Comparison of ENCODE assay signal across 10 cellular contexts in genomic region chrX:53481093-53481492, GRCh38. TPM values are rescaled to one million over a fixed set of nuclear protein-coding genes. Genes with fewer than 3 reads are reported as not detected.
DNase-seq lines count a peak whose midpoint lies in the region; ATAC-seq and TF ChIP-seq lines count a peak whose summit lies in the region.
"Had no signal": no experiment of that assay in that cellular context is flagged by ENCODE, and none has a peak within 500 bp of the region (broad histone marks: within the 10 kb centered on the region; RNA-seq: fewer than 3 reads in every experiment).

No MANE protein-coding gene starts in this region.

- no peak overlapping the region for H3K27ac Mint-ChIP-seq in activated CD4-positive, alpha-beta T cell treated with anti-CD3 and anti-CD28 coated beads, Interleukin-2, amount 10 ng/mL, durations not matched to agents 24 days and 14 days
- H3K27ac Mint-ChIP-seq in activated CD4-positive, alpha-beta T cell treated with anti-CD3 and anti-CD28 coated beads, Interleukin-2, amount 10 ng/mL, durations not matched to agents 7 days and 5 days = no peak overlapping the region
- H3K27ac Mint-ChIP-seq in activated CD8-positive, alpha-beta T cell treated with anti-CD3 and anti-CD28 coated beads for 36 hours = no peak overlapping the region
- no peak overlapping the region for H3K27ac Mint-ChIP-seq in neural progenitor cell

- H4K20me1 ChIP-seq in neural progenitor cell (ENCODE audit: low read depth) = no peaks in the 10 kb centered on the region

- no peak overlapping the region for H2AFZ ChIP-seq in neural progenitor cell (replicated peaks)

- H3K9ac ChIP-seq in neural progenitor cell = no peak overlapping the region

- no peak for TF ChIP-seq CTCF in activated CD8-positive, alpha-beta T cell treated with anti-CD3 and anti-CD28 coated beads for 36 hours (IDR thresholded peaks at IDR 0.05)
- TF ChIP-seq CTCF in neural progenitor cell (IDR thresholded peaks at IDR 0.05) = peak; percentile 51

- no peaks in the 10 kb centered on the region for H3K9me3 Mint-ChIP-seq in activated CD4-positive, alpha-beta T cell treated with anti-CD3 and anti-CD28 coated beads, Interleukin-2, amount 10 ng/mL, durations not matched to agents 24 days and 14 days
- no peaks in the 10 kb centered on the region for H3K9me3 Mint-ChIP-seq in activated CD4-positive, alpha-beta T cell treated with anti-CD3 and anti-CD28 coated beads, Interleukin-2, amount 10 ng/mL, durations not matched to agents 7 days and 5 days
- H3K9me3 Mint-ChIP-seq in activated CD8-positive, alpha-beta T cell treated with anti-CD3 and anti-CD28 coated beads for 36 hours = no peaks in the 10 kb centered on the region
- peaks cover 18% of the 10 kb centered on the region for H3K9me3 Mint-ChIP-seq in neural progenitor cell

- no peaks in the 10 kb centered on the region for H3K4me1 Mint-ChIP-seq in activated CD4-positive, alpha-beta T cell treated with anti-CD3 and anti-CD28 coated beads, Interleukin-2, amount 10 ng/mL, durations not matched to agents 24 days and 14 days
- H3K4me1 Mint-ChIP-seq in activated CD4-positive, alpha-beta T cell treated with anti-CD3 and anti-CD28 coated beads, Interleukin-2, amount 10 ng/mL, durations not matched to agents 7 days and 5 days = no peaks in the 10 kb centered on the region
- H3K4me1 Mint-ChIP-seq in activated CD8-positive, alpha-beta T cell treated with anti-CD3 and anti-CD28 coated beads for 36 hours (ENCODE audit: low read depth) = no peaks in the 10 kb centered on the region
- H3K4me1 Mint-ChIP-seq in neural progenitor cell = peaks cover 2% of the 10 kb centered on the region

- H3K4me3 ChIP-seq in Jurkat, Clone E6-1 (ENCODE audit: low read length) = no peak overlapping the region
- no peak overlapping the region for H3K4me3 ChIP-seq in neural progenitor cell

- peak; percentile 53 for DNase-seq in activated CD4-positive, alpha-beta T cell treated with anti-CD3 and anti-CD28 coated beads, Interleukin-2, amount 10 ng/mL, durations not matched to agents 24 days and 14 days
- DNase-seq in activated CD4-positive, alpha-beta T cell treated with anti-CD3 and anti-CD28 coated beads, Interleukin-2, amount 10 ng/mL, durations not matched to agents 7 days and 5 days = no peak
- peak; percentile 9 for DNase-seq in Jurkat, Clone E6-1 (ENCODE audit: low read depth, low spot score)
- DNase-seq in activated CD8-positive, alpha-beta T cell treated with anti-CD3 and anti-CD28 coated beads for 36 hours = peak; percentile 14
- DNase-seq in neural progenitor cell (ENCODE audit: low spot score) (peak; percentile 19), SIG-M5 (lab: John Stamatoyannopoulos, UW) (no peak), NCI-H2196 (lab: John Stamatoyannopoulos, UW; ENCODE audit: unreplicated experiment) (no peak)
- DNase-seq: NCI-H187 had no signal

- H3K79me2 ChIP-seq in neural progenitor cell (ENCODE audit: low read depth) = no peaks in the 10 kb centered on the region

- no peaks in the 10 kb centered on the region for H3F3A ChIP-seq in neural progenitor cell (ENCODE audit: low read depth)

- no peak overlapping the region for H3K4me2 ChIP-seq in neural progenitor cell

- POLR2A ChIA-PET in activated CD4-positive, alpha-beta T cell treated with anti-CD3 and anti-CD28 coated beads, Interleukin-2, amount 10 ng/mL, durations not matched to agents 7 days and 5 days (lab: Charles Lee) = no interaction called here
- POLR2A ChIA-PET in activated CD8-positive, alpha-beta T cell treated with anti-CD3 and anti-CD28 coated beads for 36 hours (lab: Charles Lee) = no interaction called here

- H3K4me1 ChIP-seq in neural progenitor cell = no peaks in the 10 kb centered on the region

- H3K27me3 ChIP-seq in neural progenitor cell = no peaks in the 10 kb centered on the region

- no peak overlapping the region for H3K27ac ChIP-seq in neural progenitor cell

- H3K36me3 ChIP-seq in neural progenitor cell = no peaks in the 10 kb centered on the region

- H3K36me3 Mint-ChIP-seq in activated CD4-positive, alpha-beta T cell treated with anti-CD3 and anti-CD28 coated beads, Interleukin-2, amount 10 ng/mL, durations not matched to agents 24 days and 14 days (ENCODE audit: low read depth) = no peaks in the 10 kb centered on the region
- no peaks in the 10 kb centered on the region for H3K36me3 Mint-ChIP-seq in activated CD4-positive, alpha-beta T cell treated with anti-CD3 and anti-CD28 coated beads, Interleukin-2, amount 10 ng/mL, durations not matched to agents 7 days and 5 days (ENCODE audit: low read depth)
- no peaks in the 10 kb centered on the region for H3K36me3 Mint-ChIP-seq in activated CD8-positive, alpha-beta T cell treated with anti-CD3 and anti-CD28 coated beads for 36 hours (ENCODE audit: low read depth)
- no peaks in the 10 kb centered on the region for H3K36me3 Mint-ChIP-seq in neural progenitor cell

- intact Hi-C loops in activated CD4-positive, alpha-beta T cell treated with anti-CD3 and anti-CD28 coated beads, Interleukin-2, amount 10 ng/mL, durations not matched to agents 24 days and 14 days (cut with micrococcal nuclease) = loop anchor here (10.0 kb wide), 1 partner anchor 166 kb away; no protein-coding TSS in a partner anchor
- intact Hi-C loops in activated CD8-positive, alpha-beta T cell treated with anti-CD3 and anti-CD28 coated beads for 36 hours (cut with micrococcal nuclease) = loop anchor here (5.0 kb wide), 1 partner anchor 169 kb away; no protein-coding TSS in a partner anchor

- H3K4me3 Mint-ChIP-seq in activated CD4-positive, alpha-beta T cell treated with anti-CD3 and anti-CD28 coated beads, Interleukin-2, amount 10 ng/mL, durations not matched to agents 24 days and 14 days = no peak overlapping the region
- no peak overlapping the region for H3K4me3 Mint-ChIP-seq in activated CD4-positive, alpha-beta T cell treated with anti-CD3 and anti-CD28 coated beads, Interleukin-2, amount 10 ng/mL, durations not matched to agents 7 days and 5 days
- H3K4me3 Mint-ChIP-seq in activated CD8-positive, alpha-beta T cell treated with anti-CD3 and anti-CD28 coated beads for 36 hours = no peak overlapping the region
- no peak overlapping the region for H3K4me3 Mint-ChIP-seq in neural progenitor cell

- ATAC-seq in activated CD8-positive, alpha-beta T cell treated with anti-CD3 and anti-CD28 coated beads for 36 hours = no peak
- ATAC-seq in HG03108 (IDR thresholded peaks at IDR 0.05; ENCODE audit: unreplicated experiment) = no peak

- H3K9me3 ChIP-seq in neural progenitor cell (ENCODE audit: low read depth) = no peaks in the 10 kb centered on the region

- peaks cover 4% of the 10 kb centered on the region for H3K27me3 Mint-ChIP-seq in activated CD4-positive, alpha-beta T cell treated with anti-CD3 and anti-CD28 coated beads, Interleukin-2, amount 10 ng/mL, durations not matched to agents 24 days and 14 days
- H3K27me3 Mint-ChIP-seq in activated CD4-positive, alpha-beta T cell treated with anti-CD3 and anti-CD28 coated beads, Interleukin-2, amount 10 ng/mL, durations not matched to agents 7 days and 5 days = no peaks in the 10 kb centered on the region
- peaks cover 2% of the 10 kb centered on the region for H3K27me3 Mint-ChIP-seq in activated CD8-positive, alpha-beta T cell treated with anti-CD3 and anti-CD28 coated beads for 36 hours
- H3K27me3 Mint-ChIP-seq in neural progenitor cell (ENCODE audit: insufficient read depth, low read depth) = peaks cover 3% of the 10 kb centered on the region

- CTCF ChIA-PET in activated CD4-positive, alpha-beta T cell treated with anti-CD3 and anti-CD28 coated beads, Interleukin-2, amount 10 ng/mL, durations not matched to agents 7 days and 5 days (lab: Charles Lee) = interaction anchor here (0.8 to 1.7 kb wide), 6 partner anchors 11 to 195 kb away, joined by 3 to 8 read pairs (median 4); no protein-coding TSS in a partner anchor
- CTCF ChIA-PET in activated CD8-positive, alpha-beta T cell treated with anti-CD3 and anti-CD28 coated beads for 36 hours (lab: Charles Lee) = interaction anchor here (0.8 to 4.0 kb wide), 17 partner anchors 9 to 199 kb away, joined by 3 to 51 read pairs (median 6); partner anchors contain the start of gene IQSEC2

RNA-seq across cellular contexts. Expression of gene HSD17B10, which starts 46.9 kb away (rescaled TPM):
- total RNA-seq in activated CD4-positive, alpha-beta T cell treated with anti-CD3 and anti-CD28 coated beads, Interleukin-2, amount 10 ng/mL, durations not matched to agents 24 days and 14 days = 148 and 165 TPM in 2 replicates
- 100 to 1,000 TPM in 1 of 2 experiments, 10 to 100 TPM in 1; 99.6 to 105 TPM for total RNA-seq in activated CD4-positive, alpha-beta T cell treated with anti-CD3 and anti-CD28 coated beads, Interleukin-2, amount 10 ng/mL, durations not matched to agents 7 days and 5 days
- polyA plus RNA-seq in Jurkat, Clone E6-1 (2012; ENCODE audit: insufficient read depth, insufficient read length) = 193 TPM
- 10 to 100 TPM; 94.3 to 97.6 TPM for total RNA-seq in activated CD8-positive, alpha-beta T cell treated with anti-CD3 and anti-CD28 coated beads for 36 hours
- 66.3 and 103 TPM in 2 replicates for total RNA-seq in neural progenitor cell (ENCODE audit: low replicate concordance)

RNA-seq across cellular contexts. Expression of gene RIBC1, which starts 58.4 kb away (rescaled TPM):
- 0.44 and 0.54 TPM in 2 replicates for total RNA-seq in activated CD4-positive, alpha-beta T cell treated with anti-CD3 and anti-CD28 coated beads, Interleukin-2, amount 10 ng/mL, durations not matched to agents 24 days and 14 days
- 1 to 10 TPM; 1.1 to 1.4 TPM for total RNA-seq in activated CD4-positive, alpha-beta T cell treated with anti-CD3 and anti-CD28 coated beads, Interleukin-2, amount 10 ng/mL, durations not matched to agents 7 days and 5 days
- polyA plus RNA-seq in Jurkat, Clone E6-1 (2012; ENCODE audit: insufficient read depth, insufficient read length) = 1.00 TPM
- under 1 TPM; 0.63 to 0.72 TPM for total RNA-seq in activated CD8-positive, alpha-beta T cell treated with anti-CD3 and anti-CD28 coated beads for 36 hours
- 0.62 and 1.5 TPM in 2 replicates for total RNA-seq in neural progenitor cell (ENCODE audit: low replicate concordance)
- total RNA-seq: glomerular endothelial cell had no signal

RNA-seq across cellular contexts. Expression of gene SMC1A, which starts 58.6 kb away (rescaled TPM):
- 141 and 144 TPM in 2 replicates for total RNA-seq in activated CD4-positive, alpha-beta T cell treated with anti-CD3 and anti-CD28 coated beads, Interleukin-2, amount 10 ng/mL, durations not matched to agents 24 days and 14 days
- 100 to 1,000 TPM; 157 to 159 TPM for total RNA-seq in activated CD4-positive, alpha-beta T cell treated with anti-CD3 and anti-CD28 coated beads, Interleukin-2, amount 10 ng/mL, durations not matched to agents 7 days and 5 days
- 158 TPM for polyA plus RNA-seq in Jurkat, Clone E6-1 (2012; ENCODE audit: insufficient read depth, insufficient read length)
- 100 to 1,000 TPM; 151 to 154 TPM for total RNA-seq in activated CD8-positive, alpha-beta T cell treated with anti-CD3 and anti-CD28 coated beads for 36 hours
- total RNA-seq in neural progenitor cell (ENCODE audit: low replicate concordance) = 80.4 and 82.2 TPM in 2 replicates

Comparison
In these comparisons a context has a peak if more than half of its experiments do, and no peak if none do; other contexts are left out.
1. DNase-seq: peak in activated CD4-positive, alpha-beta T cell treated with anti-CD3 and anti-CD28 coated beads, Interleukin-2, amount 10 ng/mL, durations not matched to agents 24 days and 14 days (single experiment), Jurkat, Clone E6-1 (single experiment), activated CD8-positive, alpha-beta T cell treated with anti-CD3 and anti-CD28 coated beads for 36 hours (single experiment) and neural progenitor cell (single experiment); none in activated CD4-positive, alpha-beta T cell treated with anti-CD3 and anti-CD28 coated beads, Interleukin-2, amount 10 ng/mL, durations not matched to agents 7 days and 5 days (single experiment), SIG-M5 (single experiment) and NCI-H2196 (single experiment).